In the genomic region with DNA sequence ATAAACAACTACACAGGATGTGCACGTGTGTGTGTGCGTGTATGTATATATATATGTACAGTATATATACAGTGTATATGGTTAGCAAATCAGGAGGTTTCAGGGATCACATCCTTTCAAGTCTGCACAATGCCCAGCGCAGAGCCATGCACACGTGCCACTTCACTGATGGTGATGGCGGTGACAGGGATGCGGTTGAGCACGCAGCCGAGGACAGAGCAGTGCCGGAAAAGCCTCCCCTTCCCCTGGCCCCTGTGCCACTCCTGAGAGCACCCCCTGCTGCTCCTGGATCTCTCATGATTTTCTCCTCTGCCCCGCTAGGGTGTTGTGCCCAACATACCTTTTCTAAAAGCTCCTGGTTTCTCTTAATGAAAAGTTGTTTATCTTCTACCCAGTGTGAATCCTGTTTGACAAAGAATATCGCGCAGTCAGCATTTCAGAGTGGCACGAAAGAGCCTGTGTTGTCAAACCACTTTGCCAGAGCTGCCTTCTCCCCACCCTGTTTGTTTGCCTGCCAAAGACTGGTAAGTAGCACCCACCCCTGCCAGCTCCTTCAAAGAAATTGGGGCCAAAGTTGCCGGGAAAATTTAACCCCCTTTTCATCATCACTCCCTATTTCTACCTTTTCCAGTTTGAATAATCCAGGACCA, we compare ENCODE assay signal across 19 cellular contexts.
A peak's percentile ranks its signal among the peaks of the same experiment; 100 is the strongest.
DNase-seq lines count a peak whose midpoint lies in the region; ATAC-seq and TF ChIP-seq lines count a peak whose summit lies in the region.
"Had no signal": no experiment of that assay in that cellular context is flagged by ENCODE, and none has a peak within 500 bp of the region (broad histone marks: within the 10 kb centered on the region; RNA-seq: fewer than 3 reads in every experiment).

No MANE protein-coding gene starts in this region.

- H3K9me3 Mint-ChIP-seq in activated T-helper 2 cell treated with anti-CD3 and anti-CD28 coated beads, Interferon-gamma antibody, Interleukin-2, Interleukin-4, amounts not matched to agents 10 μg/mL and 5 μg/mL and 100 μg/mL, durations not matched to agents 14 hours and 24 hours and 36 hours: no peaks in the 10 kb centered on the region
- H3K9me3 Mint-ChIP-seq in T-cell: no peaks in the 10 kb centered on the region
- H3K9me3 Mint-ChIP-seq: CD8-positive, alpha-beta T cell had no signal

- H3K36me3 Mint-ChIP-seq in activated T-helper 2 cell treated with anti-CD3 and anti-CD28 coated beads, Interferon-gamma antibody, Interleukin-2, Interleukin-4, amounts not matched to agents 10 μg/mL and 5 μg/mL and 100 μg/mL, durations not matched to agents 14 hours and 24 hours and 36 hours (ENCODE audit: low read depth): peaks cover 3% of the 10 kb centered on the region
- peaks cover 23% of the 10 kb centered on the region for H3K36me3 Mint-ChIP-seq in T-cell

- CTCF ChIA-PET in IMR-90 (lab: Yijun Ruan, JAX) (interaction anchor here (0.9 kb wide), 1 partner anchor 9 kb away, joined by 9 read pairs; no protein-coding TSS in a partner anchor), T-cell (lab: Charles Lee) (no interaction called here)

- H3K23ac ChIP-seq in IMR-90 (ENCODE audit: low read depth, low read length): no peak overlapping the region

- TF ChIP-seq CTCF in IMR-90 (conservative IDR thresholded peaks at IDR 0.05; ENCODE audit: low read depth, low read length): no peak
- no peak for TF ChIP-seq CTCF in esophagus squamous epithelium (IDR thresholded peaks at IDR 0.05)

- dilution Hi-C loops in IMR-90 (cut with HindIII; ENCODE audit: low sequenced_read_pairs, unreplicated experiment): no loop called here

- TF ChIP-seq RAD21 in IMR-90 (IDR thresholded peaks at IDR 0.05; ENCODE audit: low read length): no peak

- no TSS peak for BruUV-seq in IMR-90 (replicated peaks; lab: Mats Ljungman, UMichigan)

- H3K27me3 ChIP-seq in IMR-90 (ENCODE audit: control insufficient read depth, insufficient read depth, low read length) (no peaks in the 10 kb centered on the region), esophagus squamous epithelium (no peaks in the 10 kb centered on the region)

- H3K27ac Mint-ChIP-seq in activated T-helper 2 cell treated with anti-CD3 and anti-CD28 coated beads, Interferon-gamma antibody, Interleukin-2, Interleukin-4, amounts not matched to agents 10 μg/mL and 5 μg/mL and 100 μg/mL, durations not matched to agents 14 hours and 24 hours and 36 hours: no peak overlapping the region
- H3K27ac Mint-ChIP-seq in T-cell: no peak overlapping the region
- H3K27ac Mint-ChIP-seq: CD8-positive, alpha-beta T cell had no signal

- in situ Hi-C loops in IMR-90 (cut with MboI; ENCODE audit: low sequenced_read_pairs): no loop called here

- H3K9ac ChIP-seq in IMR-90 (ENCODE audit: low read depth, low read length): no peak overlapping the region

- H3K4me1 Mint-ChIP-seq in activated T-helper 2 cell treated with anti-CD3 and anti-CD28 coated beads, Interferon-gamma antibody, Interleukin-2, Interleukin-4, amounts not matched to agents 10 μg/mL and 5 μg/mL and 100 μg/mL, durations not matched to agents 14 hours and 24 hours and 36 hours (ENCODE audit: low read depth): no peaks in the 10 kb centered on the region
- H3K4me1 Mint-ChIP-seq in T-cell: no peaks in the 10 kb centered on the region

- H3K9me3 ChIP-seq in IMR-90 (ENCODE audit: control insufficient read depth, insufficient read depth, low read length) (no peaks in the 10 kb centered on the region), esophagus squamous epithelium (no peaks in the 10 kb centered on the region)

- POLR2A ChIA-PET in IMR-90 (lab: Charles Lee; ENCODE audit: unreplicated experiment) (no interaction called here), T-cell (lab: Charles Lee) (interaction anchor here in 1 of 2 donors (0.5 kb wide), 1 partner anchor 192 kb away, joined by 3 read pairs; no protein-coding TSS in a partner anchor)

- H4K20me1 ChIP-seq in IMR-90 (ENCODE audit: insufficient read depth, low read length): no peaks in the 10 kb centered on the region

- H3K56ac ChIP-seq in IMR-90 (ENCODE audit: extremely low read depth, insufficient read depth, low read length): no peak overlapping the region

- no peak overlapping the region for H2BK5ac ChIP-seq in IMR-90 (ENCODE audit: low read depth, low read length, poor library complexity, severe bottlenecking)

- intact Hi-C loops in IMR-90 (cut with micrococcal nuclease) (no loop called here), esophagus squamous epithelium (cut with DNase I) (no loop called here)
- intact Hi-C loops in activated T-helper 2 cell treated with anti-CD3 and anti-CD28 coated beads, Interferon-gamma antibody, Interleukin-2, Interleukin-4, amounts not matched to agents 10 μg/mL and 5 μg/mL and 100 μg/mL, durations not matched to agents 14 hours and 24 hours and 36 hours (cut with micrococcal nuclease): no loop called here

- no peak overlapping the region for H2BK15ac ChIP-seq in IMR-90 (ENCODE audit: low read depth, low read length)

- no peak overlapping the region for H3K4ac ChIP-seq in IMR-90 (ENCODE audit: low read depth, low read length)

- H2AK5ac ChIP-seq in IMR-90 (ENCODE audit: low read depth, low read length): no peak overlapping the region

- no peaks in the 10 kb centered on the region for H3K4me1 ChIP-seq in IMR-90 (ENCODE audit: control insufficient read depth, insufficient read depth, low read length)
- peaks cover 0 to 13% (median 0%) of the 10 kb centered on the region in 3 donors for H3K4me1 ChIP-seq in esophagus squamous epithelium

- H3K9me1 ChIP-seq in IMR-90 (ENCODE audit: insufficient read depth, low read length): no peaks in the 10 kb centered on the region

- H3K79me1 ChIP-seq in IMR-90 (ENCODE audit: low read depth in 1 of 2, low read length in 2 of 2): no peaks in the 10 kb centered on the region

- ATAC-seq in IMR-90 (ENCODE audit: low read depth) (no peak), T-cell (replicated peaks in 1 of 4) (no peak)
- ATAC-seq: CD8-positive, alpha-beta T cell; GM12878 had no signal

- H2BK120ac ChIP-seq in IMR-90 (ENCODE audit: low read depth, low read length): no peak overlapping the region

- H3K4me3 ChIP-seq in IMR-90 (ENCODE audit: insufficient read depth, low read depth, low read length) (no peak overlapping the region), esophagus squamous epithelium (peak overlapping the region in 1 of 4 donors; percentile 17)
- H3K4me3 ChIP-seq: GM12878 had no signal

- no peak overlapping the region for H2AFZ ChIP-seq in IMR-90 (replicated peaks; ENCODE audit: low read length, poor library complexity)

- TF ChIP-seq POLR2A in IMR-90 (IDR thresholded peaks at IDR 0.05; ENCODE audit: low read depth, low read length) (no peak), esophagus squamous epithelium (IDR thresholded peaks at IDR 0.05) (no peak)

- no peaks in the 10 kb centered on the region for H3K27me3 Mint-ChIP-seq in activated T-helper 2 cell treated with anti-CD3 and anti-CD28 coated beads, Interferon-gamma antibody, Interleukin-2, Interleukin-4, amounts not matched to agents 10 μg/mL and 5 μg/mL and 100 μg/mL, durations not matched to agents 14 hours and 24 hours and 36 hours (ENCODE audit: low read depth)
- no peaks in the 10 kb centered on the region for H3K27me3 Mint-ChIP-seq in T-cell

- no peak overlapping the region for H3K18ac ChIP-seq in IMR-90 (ENCODE audit: low read depth, low read length)

- H3K4me3 Mint-ChIP-seq in activated T-helper 2 cell treated with anti-CD3 and anti-CD28 coated beads, Interferon-gamma antibody, Interleukin-2, Interleukin-4, amounts not matched to agents 10 μg/mL and 5 μg/mL and 100 μg/mL, durations not matched to agents 14 hours and 24 hours and 36 hours (ENCODE audit: low read depth): no peak overlapping the region
- no peak overlapping the region for H3K4me3 Mint-ChIP-seq in T-cell
- H3K4me3 Mint-ChIP-seq: CD8-positive, alpha-beta T cell had no signal

- no peak overlapping the region for H4K5ac ChIP-seq in IMR-90 (ENCODE audit: low read depth, low read length)

- 100% methylated on average over 4 of the region's 14 CpGs; no CpG with 5 or more reads in 1 of the 2 experiments for WGBS in IMR-90 (ENCODE audit: extremely low coverage in 2 of 2, insufficient read length in 1 of 2), 2 experiments
- WGBS in esophagus squamous epithelium, 2 donors: 67 to 84% methylated on average over 6 to 13 of the region's 14 CpGs

- no peak overlapping the region for H2AK9ac ChIP-seq in IMR-90 (replicated peaks; ENCODE audit: low read depth, low read length, poor library complexity)

- no peak overlapping the region for H2BK20ac ChIP-seq in IMR-90 (ENCODE audit: low read depth, low read length)

- H4K91ac ChIP-seq in IMR-90 (ENCODE audit: insufficient read depth, low read depth, low read length): no peak overlapping the region

- no peak for DNase-seq in IMR-90
- DNase-seq in RPMI8226: peak; percentile 54
- DNase-seq in globus pallidus (ENCODE audit: low spot score): peak; percentile 13
- DNase-seq in superior temporal gyrus (ENCODE audit: extremely low spot score): peak; percentile 10
- DNase-seq in activated T-helper 2 cell treated with anti-CD3 and anti-CD28 coated beads, Interferon-gamma antibody, Interleukin-2, Interleukin-4, amounts not matched to agents 10 μg/mL and 5 μg/mL and 100 μg/mL, durations not matched to agents 14 hours and 24 hours and 36 hours (ENCODE audit: low spot score): no peak
- DNase-seq in T-cell: no peak
- DNase-seq in DMS53 (lab: John Stamatoyannopoulos, UW): no peak
- no peak for DNase-seq in esophagus squamous epithelium (lab: John Stamatoyannopoulos, UW)
- DNase-seq: CD8-positive, alpha-beta T cell; DND-41; GDM1; H7; KBM-7; NCI-H146; NCI-H2081; NCI-H526 treated with DMSO at 0.1 percent for 48 hours had no signal

- H3K36me3 ChIP-seq in IMR-90 (ENCODE audit: control insufficient read depth, insufficient read depth, low read length) (no peaks in the 10 kb centered on the region), esophagus squamous epithelium (no peaks in the 10 kb centered on the region)

- H3K27ac ChIP-seq in IMR-90 (ENCODE audit: insufficient read depth, low read length): no peak overlapping the region
- H3K27ac ChIP-seq in esophagus squamous epithelium: peak overlapping the region in 1 of 4 donors; percentile 28
- H3K27ac ChIP-seq: HL-60, RWPE1 had no signal

- no peak overlapping the region for H3K14ac ChIP-seq in IMR-90 (replicated peaks; ENCODE audit: low read depth, low read length)

- H4K8ac ChIP-seq in IMR-90 (ENCODE audit: low read depth in 2 of 2, low read length in 2 of 2): no peak overlapping the region

- H3K4me2 ChIP-seq in IMR-90 (ENCODE audit: low read depth, low read length): no peak overlapping the region

TF ChIP-seq in IMR-90, 13 proteins besides CTCF, POLR2A, EP300 and RAD21:
- no peak for TF ChIP-seq CEBPB (IDR thresholded peaks at IDR 0.05; ENCODE audit: low read depth, low read length)
- peak; percentile 68 for TF ChIP-seq MAFK (IDR thresholded peaks at IDR 0.05; ENCODE audit: low read depth, low read length)

Comparison
In these comparisons a context has a peak if more than half of its experiments do, and no peak if none do; other contexts are left out.
1. DNase-seq: peak in RPMI8226 (single experiment), globus pallidus (single experiment) and superior temporal gyrus (single experiment); none in IMR-90 (single experiment), activated T-helper 2 cell treated with anti-CD3 and anti-CD28 coated beads, Interferon-gamma antibody, Interleukin-2, Interleukin-4, amounts not matched to agents 10 μg/mL and 5 μg/mL and 100 μg/mL, durations not matched to agents 14 hours and 24 hours and 36 hours (single experiment), T-cell (0 of 34), DMS53 (single experiment) and esophagus squamous epithelium (single experiment).